ENCODE assay signal across 8 cellular contexts in genomic region chr17:59641799-59642484, GRCh38. TPM values are rescaled to one million over a fixed set of nuclear protein-coding genes. Genes with fewer than 3 reads are reported as not detected.
DNase-seq lines count a peak whose midpoint lies in the region; ATAC-seq and TF ChIP-seq lines count a peak whose summit lies in the region.

No MANE protein-coding gene starts in this region.

- H4K20me1 ChIP-seq in GM23338 (replicated peaks; ENCODE audit: insufficient read depth): peaks cover 37% of the 10 kb centered on the region

- H3K4me3 ChIP-seq in GM12864 (ENCODE audit: low read depth, low read length) (no peak overlapping the region), GM23338 (no peak overlapping the region)
- H3K4me3 ChIP-seq in Jurkat, Clone E6-1 (ENCODE audit: low read length): peak overlapping the region; percentile 13

- H3K36me3 Mint-ChIP-seq in brain (peaks cover 24% of the 10 kb centered on the region), nephron progenitor cell (ENCODE audit: low read depth) (peaks cover 23% of the 10 kb centered on the region), GM23338 (ENCODE audit: low read depth) (peaks cover 13% of the 10 kb centered on the region; the same call in 2 of the 3 replicates)

- no peak overlapping the region for H2AFZ ChIP-seq in GM23338

- H3K9me2 ChIP-seq in GM23338 (ENCODE audit: insufficient read depth): no peaks in the 10 kb centered on the region

- no peak overlapping the region for H3K27ac ChIP-seq in GM23338 (ENCODE audit: low read depth)

- no peaks in the 10 kb centered on the region; the same call in 1 of the 2 replicates for H3K4me1 ChIP-seq in GM23338 (ENCODE audit: insufficient read depth)

- ATAC-seq in GM21528 (IDR thresholded peaks at IDR 0.05; ENCODE audit: low FRiP score, unreplicated experiment): peak; percentile 85
- ATAC-seq in GM18520 (IDR thresholded peaks at IDR 0.05; ENCODE audit: unreplicated experiment): no peak
- ATAC-seq in GM23338: no peak

- peaks cover 90% of the 10 kb centered on the region for H3K79me2 ChIP-seq in GM23338 (replicated peaks; ENCODE audit: insufficient read depth)

- H3K36me3 ChIP-seq in GM23338 (ENCODE audit: insufficient read depth): peaks cover 9% of the 10 kb centered on the region; the same call in 1 of the 2 replicates

- H3K4me1 Mint-ChIP-seq in brain (peaks cover 53% of the 10 kb centered on the region), nephron progenitor cell (peaks cover 40% of the 10 kb centered on the region), GM23338 (peaks cover 9% of the 10 kb centered on the region; the same call in 2 of the 3 replicates)

- peak overlapping the region in 3 of 5 experiments; percentile 0 to 29 (median 1) for H3K27ac Mint-ChIP-seq in brain
- no peak overlapping the region for H3K27ac Mint-ChIP-seq in nephron progenitor cell
- H3K27ac Mint-ChIP-seq in GM23338: no peak overlapping the region; the same call in 1 of the 2 replicates

- no peaks in the 10 kb centered on the region for H3F3A ChIP-seq in GM23338 (replicated peaks; ENCODE audit: low read depth)

- TF ChIP-seq CTCF in GM12864 (IDR thresholded peaks at IDR 0.05; ENCODE audit: low read depth, low read length, missing control alignments) (no peak), brain (conservative IDR thresholded peaks at IDR 0.05) (no peak), nephron progenitor cell (IDR thresholded peaks at IDR 0.05) (no peak), GM23338 (conservative IDR thresholded peaks at IDR 0.05; ENCODE audit: low read depth in 2 of 2) (no peak)

- no peaks in the 10 kb centered on the region for H3K27me3 ChIP-seq in GM23338 (ENCODE audit: insufficient read depth)

- no peaks in the 10 kb centered on the region for H3K27me3 Mint-ChIP-seq in brain
- H3K27me3 Mint-ChIP-seq in nephron progenitor cell (ENCODE audit: low read depth, poor library complexity): no peaks in the 10 kb centered on the region
- peaks cover 4% of the 10 kb centered on the region for H3K27me3 Mint-ChIP-seq in GM23338 (ENCODE audit: insufficient read depth, low read depth, poor library complexity)

- H3K4me3 Mint-ChIP-seq in brain (peak overlapping the region in 2 of 5 experiments; percentile 0), nephron progenitor cell (no peak overlapping the region), GM23338 (no peak overlapping the region)

- DNase-seq in GM12864 (ENCODE audit: low read depth) (peak; percentile 63), nephron progenitor cell (no peak), nucleus accumbens (lab: John Stamatoyannopoulos, UW) (no peak), GM23338 (ENCODE audit: low spot score) (no peak)
- peak; percentile 91 for DNase-seq in Jurkat, Clone E6-1 (ENCODE audit: low read depth, low spot score)

- H3K9me3 Mint-ChIP-seq in brain (no peaks in the 10 kb centered on the region), nephron progenitor cell (no peaks in the 10 kb centered on the region), GM23338 (no peaks in the 10 kb centered on the region)

- H3K4me2 ChIP-seq in GM23338: no peak overlapping the region

TF ChIP-seq in GM23338, 12 proteins besides CTCF, POLR2A, EP300 and RAD21 (continues in another document):
- TF ChIP-seq JUNB (IDR thresholded peaks at IDR 0.05; ENCODE audit: unreplicated experiment): no peak
- TF ChIP-seq ZNF462 (CRISPR knock-in tag; IDR thresholded peaks at IDR 0.05): no peak
- TF ChIP-seq ETS1 (IDR thresholded peaks at IDR 0.05): no peak
- TF ChIP-seq CREB1 (CRISPR knock-in tag; IDR thresholded peaks at IDR 0.05; ENCODE audit: low read depth): no peak
- TF ChIP-seq POLR2AphosphoS5 (IDR thresholded peaks at IDR 0.05; ENCODE audit: low read depth): no peak
- TF ChIP-seq NANOG (IDR thresholded peaks at IDR 0.05; ENCODE audit: borderline replicate concordance): no peak

RNA-seq across cellular contexts. Expression of gene CLTC, which starts 22.2 kb away (rescaled TPM):
- 105 TPM for polyA plus RNA-seq in Jurkat, Clone E6-1 (2012; ENCODE audit: insufficient read depth, insufficient read length)
- polyA plus RNA-seq in brain (ENCODE audit: insufficient read depth, low read depth, low replicate concordance) (135 TPM), GM23338 (2016; fragmentation: Nextera tagmentation; extraction: Ambion mirVana) (93.1 and 107 TPM in 2 replicates)
- 328 and 344 TPM in 2 replicates for total RNA-seq in GM23338 (2014; rRNA removed; shearing (Covaris generic))

Comparison
In these comparisons a context has a peak if more than half of its experiments do, and no peak if none do; other contexts are left out.
1. DNase-seq: peak in GM12864 (single experiment) and Jurkat, Clone E6-1 (single experiment); none in nephron progenitor cell (single experiment), nucleus accumbens (0 of 56) and GM23338 (single experiment).
2. H3K27ac Mint-ChIP-seq: peak in brain (3 of 5); none in nephron progenitor cell (single experiment) and GM23338 (single experiment).